Comparison of ENCODE assay signal across 9 cellular contexts in the genomic region with DNA sequence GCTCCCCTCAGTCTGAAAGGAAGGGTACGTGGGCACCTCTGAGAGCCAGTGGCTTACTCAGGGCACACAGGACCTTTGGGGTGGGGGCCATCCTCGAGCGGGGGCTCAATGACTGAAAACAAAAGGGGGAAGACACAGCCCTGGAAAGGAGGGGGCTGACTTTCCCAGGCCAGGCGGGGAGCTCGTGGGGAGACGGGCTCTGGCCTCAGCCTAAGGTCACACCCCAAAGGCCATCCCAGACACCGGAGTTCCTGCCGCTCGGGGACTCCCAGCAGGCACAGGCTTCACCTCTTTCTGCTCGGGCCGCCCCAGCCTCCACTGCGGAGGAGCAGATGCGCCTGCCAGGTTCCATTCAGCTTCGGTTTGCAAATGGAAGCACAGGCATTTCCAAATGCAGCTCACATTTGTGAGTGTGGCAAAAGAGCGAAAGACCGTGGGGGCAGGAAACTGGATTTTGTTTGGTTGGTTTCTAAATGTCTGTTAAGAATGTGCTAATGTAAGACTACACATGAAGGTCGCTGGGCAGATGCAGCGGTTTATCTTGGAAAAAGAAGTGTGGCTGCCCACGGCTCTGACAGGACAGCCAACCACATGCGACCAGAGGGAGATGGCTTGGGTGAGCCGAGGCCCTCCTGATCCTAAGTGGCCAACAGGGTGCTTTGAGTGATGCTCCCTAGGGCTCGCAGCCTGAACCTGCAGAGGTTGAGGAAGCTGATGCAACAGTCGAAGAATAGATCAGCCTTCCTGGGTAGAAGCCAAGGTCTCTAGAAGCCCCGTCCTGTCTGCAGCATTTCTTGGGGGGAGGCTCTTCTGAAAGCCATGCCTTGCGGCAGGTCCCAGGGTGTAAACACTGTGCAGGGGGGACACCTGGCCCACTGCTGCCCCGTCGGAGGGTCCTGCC.
DNase-seq lines count a peak whose midpoint lies in the region; ATAC-seq and TF ChIP-seq lines count a peak whose summit lies in the region.
"Had no signal": no experiment of that assay in that cellular context is flagged by ENCODE, and none has a peak within 500 bp of the region (broad histone marks: within the 10 kb centered on the region; RNA-seq: fewer than 3 reads in every experiment).

No MANE protein-coding gene starts in this region.

- CTCF ChIA-PET in HCT116 (lab: Charles Lee) = no interaction called here

- peaks cover 68% of the 10 kb centered on the region for H3K79me2 ChIP-seq in HCT116 (ENCODE audit: insufficient read depth, low read length)
- H3K79me2 ChIP-seq in fibroblast of lung (ENCODE audit: control insufficient read depth, insufficient read depth, low read length) = peaks cover 11% of the 10 kb centered on the region

- H3K9me3 ChIP-seq in HCT116 (ENCODE audit: control insufficient read depth in 1 of 2, insufficient read depth in 1 of 2, low read depth in 1 of 2, low read length in 2 of 2) (no peaks in the 10 kb centered on the region), T-helper 17 cell (ENCODE audit: control insufficient read depth, low read length, poor library complexity, severe bottlenecking) (no peaks in the 10 kb centered on the region), fibroblast of lung (ENCODE audit: control insufficient read depth, insufficient read depth, low read depth, low read length) (no peaks in the 10 kb centered on the region), skeletal muscle tissue (ENCODE audit: control insufficient read depth in 3 of 3, low read length in 3 of 3) (no peaks in the 10 kb centered on the region)

- intact Hi-C loops in HCT116 (cut with micrococcal nuclease) = no loop called here

- H3K9ac ChIP-seq in HCT116 (ENCODE audit: low read length) = peak overlapping the region; percentile 50
- peak overlapping the region; percentile 34 for H3K9ac ChIP-seq in fibroblast of lung (ENCODE audit: insufficient read depth, low read length)
- H3K9ac ChIP-seq in skeletal muscle tissue (ENCODE audit: low read depth in 1 of 3, low read length in 3 of 3) = peak overlapping the region in 2 of 3 donors; percentile 42 to 69

- TF ChIP-seq CTCF in HCT116 (IDR thresholded peaks at IDR 0.05 in 2 of 3, conservative IDR thresholded peaks at IDR 0.05 in 1 of 3; ENCODE audit: borderline replicate concordance in 1 of 3, insufficient read depth in 1 of 3, low read depth in 2 of 3, low read length in 2 of 3) (no peak), fibroblast of lung (conservative IDR thresholded peaks at IDR 0.05 in 1 of 2, IDR thresholded peaks at IDR 0.05 in 1 of 2; ENCODE audit: low read depth in 1 of 2, low read length in 2 of 2) (no peak)

- H4K20me1 ChIP-seq in HCT116 (ENCODE audit: insufficient read depth) (no peaks in the 10 kb centered on the region), fibroblast of lung (ENCODE audit: control insufficient read depth, extremely low read depth, insufficient read depth, low read length) (no peaks in the 10 kb centered on the region)

- H3K36me3 ChIP-seq in HCT116 (ENCODE audit: control insufficient read depth in 1 of 2, insufficient read depth in 2 of 2, low read length in 2 of 2) (no peaks in the 10 kb centered on the region), fibroblast of lung (ENCODE audit: control insufficient read depth, insufficient read depth, low read length) (no peaks in the 10 kb centered on the region), skeletal muscle tissue (ENCODE audit: control insufficient read depth in 3 of 3, insufficient read depth in 3 of 3, low read length in 3 of 3) (peaks cover 0 to 7% (median 0%) of the 10 kb centered on the region in 3 donors)

- H3K9me2 ChIP-seq in HCT116 (ENCODE audit: insufficient read depth) = no peaks in the 10 kb centered on the region

- peaks cover 53 to 78% of the 10 kb centered on the region in 2 experiments for H3K4me1 ChIP-seq in HCT116 (ENCODE audit: control insufficient read depth in 1 of 2, insufficient read depth in 2 of 2, low read length in 2 of 2)
- H3K4me1 ChIP-seq in fibroblast of lung (ENCODE audit: control insufficient read depth, extremely low read depth, insufficient read depth, low read length) = peaks cover 29% of the 10 kb centered on the region
- peaks cover 85 to 98% (median 95%) of the 10 kb centered on the region in 3 donors for H3K4me1 ChIP-seq in skeletal muscle tissue (ENCODE audit: control insufficient read depth in 3 of 3, insufficient read depth in 3 of 3, low read length in 3 of 3)

- no peak overlapping the region for H2AFZ ChIP-seq in HCT116 (ENCODE audit: low read depth, low read length, poor library complexity, severe bottlenecking)
- H2AFZ ChIP-seq in fibroblast of lung (ENCODE audit: low read length) = no peak overlapping the region

- no peak for TF ChIP-seq POLR2A in HCT116 (IDR thresholded peaks at IDR 0.05; ENCODE audit: borderline replicate concordance, extremely low read depth, insufficient read depth, insufficient read length)

- H3K36me3 Mint-ChIP-seq in T-helper 17 cell (ENCODE audit: low read depth) = no peaks in the 10 kb centered on the region

- H3K27ac ChIP-seq in HCT116 (ENCODE audit: low read depth, low read length) (peak overlapping the region; percentile 81), fibroblast of lung (ENCODE audit: insufficient read depth, low read length) (peak overlapping the region; percentile 77), skeletal muscle tissue (ENCODE audit: low read depth, low read length) (peak overlapping the region; percentile 73)

- ATAC-seq in HCT116 (no peak), T-helper 17 cell (no peak), GM18498 (IDR thresholded peaks at IDR 0.05; ENCODE audit: unreplicated experiment) (no peak), GM21360 (IDR thresholded peaks at IDR 0.05; ENCODE audit: unreplicated experiment) (no peak)

- in situ Hi-C loops in ACHN (cut with HindIII; ENCODE audit: low pct_ligation_motif_present, low pct_unique_long_range_greater_than_20kb, low sequenced_read_pairs) = no loop called here

- POLR2A ChIA-PET in HCT116 (lab: Charles Lee) = interaction anchor here (1.4 kb wide), 1 partner anchor 11 kb away, joined by 4 read pairs; no protein-coding TSS in a partner anchor

- no peak overlapping the region for H3K4me3 ChIP-seq in HCT116 (replicated peaks in 1 of 2; ENCODE audit: low read depth in 1 of 2, low read length in 2 of 2)
- H3K4me3 ChIP-seq in fibroblast of lung (replicated peaks in 1 of 4; ENCODE audit: control extremely low read depth in 1 of 4, insufficient read depth in 1 of 4, low read depth in 3 of 4, low read length in 4 of 4) = no peak overlapping the region
- peak overlapping the region in 2 of 3 donors; percentile 13 to 49 for H3K4me3 ChIP-seq in skeletal muscle tissue (ENCODE audit: low read length in 3 of 3)

- RAD21 ChIA-PET in HCT116 (lab: Charles Lee; ENCODE audit: low non-redundant PET in 1 of 2, low total read pairs in 2 of 2, uncharacterized antibody in 2 of 2, unreplicated experiment in 2 of 2) = no interaction called here

- BruUV-seq in HCT116 (replicated peaks; lab: Mats Ljungman, UMichigan) = no TSS peak

- DNase-seq in HCT116 (ENCODE audit: low read depth, low spot score) (no peak), T-helper 17 cell (no peak), fibroblast of lung (ENCODE audit: low read depth in 2 of 2) (peak; percentile 53 to 77), ACHN (no peak), iPS-NIHi7 (ENCODE audit: extremely low spot score) (no peak)
- DNase-seq: NCI-H748 treated with DMSO at 0.1 percent for 48 hours had no signal

- peaks cover 73% of the 10 kb centered on the region for H3K4me1 Mint-ChIP-seq in T-helper 17 cell

- H3K4me2 ChIP-seq in HCT116 (ENCODE audit: low read length) = peak overlapping the region; percentile 72
- H3K4me2 ChIP-seq in fibroblast of lung (ENCODE audit: extremely low read depth, insufficient read depth, low read length) = peak overlapping the region; percentile 66

- TF ChIP-seq RAD21 in HCT116 (IDR thresholded peaks at IDR 0.05; ENCODE audit: low read depth) = no peak

- H3K27me3 ChIP-seq in HCT116 (ENCODE audit: insufficient read depth, low read length) (no peaks in the 10 kb centered on the region), fibroblast of lung (ENCODE audit: control insufficient read depth, insufficient read depth, low read length) (no peaks in the 10 kb centered on the region), skeletal muscle tissue (ENCODE audit: control insufficient read depth in 3 of 3, insufficient read depth in 3 of 3, low read length in 3 of 3) (no peaks in the 10 kb centered on the region)

- H3K27ac Mint-ChIP-seq in T-helper 17 cell = peak overlapping the region; percentile 97

- H3K4me3 Mint-ChIP-seq in T-helper 17 cell = peak overlapping the region; percentile 98

- no peaks in the 10 kb centered on the region for H3K27me3 Mint-ChIP-seq in T-helper 17 cell

TF ChIP-seq in HCT116, 20 proteins besides CTCF, POLR2A, EP300 and RAD21 (continues in another document):
- TF ChIP-seq EGR1 (IDR thresholded peaks at IDR 0.05; ENCODE audit: low read depth) (no peak), EZH2 (IDR thresholded peaks at IDR 0.05) (no peak)
- TF ChIP-seq, protein P1, sequence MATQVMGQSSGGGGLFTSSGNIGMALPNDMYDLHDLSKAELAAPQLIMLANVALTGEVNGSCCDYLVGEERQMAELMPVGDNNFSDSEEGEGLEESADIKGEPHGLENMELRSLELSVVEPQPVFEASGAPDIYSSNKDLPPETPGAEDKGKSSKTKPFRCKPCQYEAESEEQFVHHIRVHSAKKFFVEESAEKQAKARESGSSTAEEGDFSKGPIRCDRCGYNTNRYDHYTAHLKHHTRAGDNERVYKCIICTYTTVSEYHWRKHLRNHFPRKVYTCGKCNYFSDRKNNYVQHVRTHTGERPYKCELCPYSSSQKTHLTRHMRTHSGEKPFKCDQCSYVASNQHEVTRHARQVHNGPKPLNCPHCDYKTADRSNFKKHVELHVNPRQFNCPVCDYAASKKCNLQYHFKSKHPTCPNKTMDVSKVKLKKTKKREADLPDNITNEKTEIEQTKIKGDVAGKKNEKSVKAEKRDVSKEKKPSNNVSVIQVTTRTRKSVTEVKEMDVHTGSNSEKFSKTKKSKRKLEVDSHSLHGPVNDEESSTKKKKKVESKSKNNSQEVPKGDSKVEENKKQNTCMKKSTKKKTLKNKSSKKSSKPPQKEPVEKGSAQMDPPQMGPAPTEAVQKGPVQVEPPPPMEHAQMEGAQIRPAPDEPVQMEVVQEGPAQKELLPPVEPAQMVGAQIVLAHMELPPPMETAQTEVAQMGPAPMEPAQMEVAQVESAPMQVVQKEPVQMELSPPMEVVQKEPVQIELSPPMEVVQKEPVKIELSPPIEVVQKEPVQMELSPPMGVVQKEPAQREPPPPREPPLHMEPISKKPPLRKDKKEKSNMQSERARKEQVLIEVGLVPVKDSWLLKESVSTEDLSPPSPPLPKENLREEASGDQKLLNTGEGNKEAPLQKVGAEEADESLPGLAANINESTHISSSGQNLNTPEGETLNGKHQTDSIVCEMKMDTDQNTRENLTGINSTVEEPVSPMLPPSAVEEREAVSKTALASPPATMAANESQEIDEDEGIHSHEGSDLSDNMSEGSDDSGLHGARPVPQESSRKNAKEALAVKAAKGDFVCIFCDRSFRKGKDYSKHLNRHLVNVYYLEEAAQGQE (IDR thresholded peaks at IDR 0.05; ENCODE audit: low read depth) = no peak

Comparison
In these comparisons a context has a peak if more than half of its experiments do, and no peak if none do; other contexts are left out.
1. DNase-seq: peak in fibroblast of lung (2 of 2); none in HCT116 (single experiment), T-helper 17 cell (0 of 3), ACHN (single experiment) and iPS-NIHi7 (single experiment).
2. H3K4me3 ChIP-seq: peak in skeletal muscle tissue (2 of 3); none in HCT116 (0 of 2) and fibroblast of lung (0 of 4).
3. Peak in every context shown above with its lines, with median percentiles within 50 percentile points of each other: H3K27ac ChIP-seq and H3K9ac ChIP-seq.